ENCODE assay signal across 11 cellular contexts in the genomic region with DNA sequence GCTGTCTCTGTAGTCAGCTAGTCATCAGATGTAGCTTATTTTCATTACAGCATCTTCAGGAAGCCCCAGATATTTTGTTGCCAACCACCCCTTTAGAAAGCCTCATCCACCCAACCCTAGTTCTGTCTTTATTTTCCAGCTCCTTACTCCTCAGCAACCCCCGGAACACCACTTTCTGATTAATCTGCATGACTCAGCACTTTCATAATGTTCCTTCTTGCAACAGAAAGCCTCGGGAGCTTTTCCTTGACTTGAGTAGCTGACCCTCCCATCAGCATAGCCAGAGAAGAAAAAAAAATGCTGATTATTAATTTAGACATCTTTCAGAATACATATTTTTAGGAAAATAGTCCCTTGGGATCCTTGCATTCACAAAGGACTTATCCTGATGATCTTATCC.
DNase-seq lines count a peak whose midpoint lies in the region; ATAC-seq, FAIRE-seq and TF ChIP-seq lines count a peak whose summit lies in the region.
"Had no signal": no experiment of that assay in that cellular context is flagged by ENCODE, and none has a peak within 500 bp of the region (broad histone marks: within the 10 kb centered on the region; RNA-seq: fewer than 3 reads in every experiment).

No MANE protein-coding gene starts in this region.

- in situ Hi-C loops in ACHN (cut with HindIII; ENCODE audit: low pct_ligation_motif_present, low pct_unique_long_range_greater_than_20kb, low sequenced_read_pairs) = no loop called here

- H3K36me3 Mint-ChIP-seq in brain = no peaks in the 10 kb centered on the region
- H3K36me3 Mint-ChIP-seq in mesothelial cell of epicardium = no peaks in the 10 kb centered on the region

- no peak for TF ChIP-seq CTCF in HFF-Myc (IDR thresholded peaks at IDR 0.05; ENCODE audit: low read depth, low read length, missing control alignments)
- no peak for TF ChIP-seq CTCF in brain (conservative IDR thresholded peaks at IDR 0.05)
- no peak for TF ChIP-seq CTCF in mesothelial cell of epicardium (IDR thresholded peaks at IDR 0.05; ENCODE audit: unreplicated experiment)

- H3K4me3 Mint-ChIP-seq in brain = no peak overlapping the region
- no peak overlapping the region for H3K4me3 Mint-ChIP-seq in mesothelial cell of epicardium
- H3K4me3 Mint-ChIP-seq: CD4-positive, alpha-beta T cell had no signal

- FAIRE-seq in GM12892 (lab: Jason Lieb, UNC) = no peak

- DNase-seq in ACHN = peak; percentile 31
- peak; percentile 39 for DNase-seq in HFF-Myc (ENCODE audit: extremely low read depth, low read depth)
- peak; percentile 46 for DNase-seq in kidney tubule cell (ENCODE audit: low spot score)
- no peak for DNase-seq in mesothelial cell of epicardium (ENCODE audit: low spot score in 2 of 2, unreplicated experiment in 2 of 2)
- no peak for DNase-seq in activated T-cell treated with anti-CD3 and anti-CD28 coated beads, Interleukin-2, amount 50 U/mL, for 1 hour
- DNase-seq in GM12892 (ENCODE audit: insufficient read length) = no peak
- DNase-seq: CD4-positive, alpha-beta T cell; NCI-H82; T-helper 2 cell had no signal

- H3K9me3 Mint-ChIP-seq in brain = peaks cover 0 to 4% (median 0%) of the 10 kb centered on the region in 5 experiments
- peaks cover 4% of the 10 kb centered on the region for H3K9me3 Mint-ChIP-seq in mesothelial cell of epicardium
- H3K9me3 Mint-ChIP-seq: CD4-positive, alpha-beta T cell had no signal

- H3K27ac Mint-ChIP-seq in brain (peak overlapping the region in 4 of 5 experiments; percentile 17 to 72 (median 34)), mesothelial cell of epicardium (no peak overlapping the region)
- H3K27ac Mint-ChIP-seq: CD4-positive, alpha-beta T cell had no signal

- peaks cover 5% of the 10 kb centered on the region for H3K27me3 Mint-ChIP-seq in brain
- no peaks in the 10 kb centered on the region for H3K27me3 Mint-ChIP-seq in mesothelial cell of epicardium (ENCODE audit: low read depth)

- H3K4me1 Mint-ChIP-seq in brain (peaks cover 6% of the 10 kb centered on the region), mesothelial cell of epicardium (peaks cover 8% of the 10 kb centered on the region)

- no peak for TF ChIP-seq POLR2A in GM12892 (IDR thresholded peaks at IDR 0.05; ENCODE audit: low read depth, low read length)

- H3K4me3 ChIP-seq in HFF-Myc (replicated peaks; ENCODE audit: low read depth, low read length) = no peak overlapping the region

- no peak for ATAC-seq in HG02588 (IDR thresholded peaks at IDR 0.05; ENCODE audit: unreplicated experiment)

Comparison
In these comparisons a context has a peak if more than half of its experiments do, and no peak if none do; other contexts are left out.
1. DNase-seq: peak in ACHN (single experiment), HFF-Myc (single experiment) and kidney tubule cell (single experiment); none in mesothelial cell of epicardium (0 of 2), activated T-cell treated with anti-CD3 and anti-CD28 coated beads, Interleukin-2, amount 50 U/mL, for 1 hour (single experiment) and GM12892 (single experiment).